In the genomic region with DNA sequence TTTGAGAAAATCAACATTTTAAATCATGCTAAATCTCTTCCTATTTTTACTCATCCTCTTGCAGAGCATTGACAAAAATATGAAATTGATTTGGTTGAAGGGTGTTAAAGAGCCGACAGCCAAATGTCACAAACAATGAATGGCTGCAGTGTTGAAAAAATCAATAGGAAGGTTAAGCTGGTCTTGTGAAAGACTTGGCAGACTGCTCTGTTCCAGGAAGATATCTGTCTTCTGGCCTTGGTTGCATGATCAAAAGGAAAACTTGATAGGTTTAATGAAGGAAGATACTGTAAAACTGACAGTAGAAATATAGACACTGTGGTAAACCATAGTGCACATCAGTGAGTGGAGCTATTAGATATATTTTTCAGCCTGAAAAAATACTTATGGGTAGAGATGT, we compare ENCODE assay signal across 24 cellular contexts.
A peak's percentile ranks its signal among the peaks of the same experiment; 100 is the strongest.
DNase-seq lines count a peak whose midpoint lies in the region; ATAC-seq and TF ChIP-seq lines count a peak whose summit lies in the region.
"Had no signal": no experiment of that assay in that cellular context is flagged by ENCODE, and none has a peak within 500 bp of the region (broad histone marks: within the 10 kb centered on the region; RNA-seq: fewer than 3 reads in every experiment).

No MANE protein-coding gene starts in this region.

- H3K4me1 ChIP-seq in testis (no peaks in the 10 kb centered on the region), esophagus squamous epithelium (peaks cover 0 to 12% (median 0%) of the 10 kb centered on the region in 3 donors)
- H3K4me1 ChIP-seq: Caco-2 had no signal

- H3K9me3 ChIP-seq in testis (no peaks in the 10 kb centered on the region), esophagus squamous epithelium (no peaks in the 10 kb centered on the region)
- H3K9me3 ChIP-seq: A549, BE2C, Caco-2, right atrium auricular region, tibial nerve had no signal

- intact Hi-C loops in testis (cut with DNase I; ENCODE audit: low total_unique reads) (no loop called here), esophagus squamous epithelium (cut with DNase I) (no loop called here)

- no peak for TF ChIP-seq POLR2A in testis (IDR thresholded peaks at IDR 0.05)
- no peak for TF ChIP-seq POLR2A in esophagus squamous epithelium (IDR thresholded peaks at IDR 0.05)

- DNase-seq in NCI-H2171 treated with DMSO at 0.1 percent for 48 hours (lab: John Stamatoyannopoulos, UW) (peak; percentile 34), NCI-H2171 (lab: John Stamatoyannopoulos, UW) (no peak), NCI-H446 treated with DMSO at 0.1 percent for 48 hours (lab: John Stamatoyannopoulos, UW) (peak; percentile 18), foreskin melanocyte (peak; percentile 8), testis (peak; percentile 36), esophagus squamous epithelium (lab: John Stamatoyannopoulos, UW) (no peak), kidney tubule cell (ENCODE audit: low spot score) (no peak)
- DNase-seq: activated CD4-positive, alpha-beta memory T cell treated with anti-CD3 and anti-CD28 coated beads, Interleukin-2, amount 10 ng/mL, durations not matched to agents 7 days and 5 days; activated effector memory CD4-positive, alpha-beta T cell treated with Interleukin-2 at 50 U/mL for 16 hours; BE2C; Caco-2; effector CD4-positive, alpha-beta T cell; EL; kidney glomerular epithelial cell; occipital lobe; stimulated activated CD4-positive, alpha-beta T cell treated with anti-CD3 and anti-CD28 coated beads, Interleukin-4, amount 100 ng/mL, for 24 hours; stimulated activated naive CD8-positive, alpha-beta T cell treated with anti-CD3 and anti-CD28 coated beads, Interleukin-15, amount 100 ng/mL, for 72 hours; T-helper 9 cell had no signal

- 63 to 68% methylated on average over 1 of the region's 1 CpG for WGBS in testis, 2 donors
- 24 to 37% methylated on average over 1 of the region's 1 CpG for WGBS in esophagus squamous epithelium, 2 donors

- H3K4me3 ChIP-seq in testis (no peak overlapping the region), esophagus squamous epithelium (no peak overlapping the region)
- H3K4me3 ChIP-seq: A549, GM23338, right atrium auricular region, tibial nerve had no signal

- H3K27ac ChIP-seq in testis = no peak overlapping the region
- H3K27ac ChIP-seq in esophagus squamous epithelium = no peak overlapping the region
- H3K27ac ChIP-seq: A549, right atrium auricular region, tibial nerve had no signal

- H3K36me3 ChIP-seq in testis (ENCODE audit: low read depth, missing control alignments) (no peaks in the 10 kb centered on the region), esophagus squamous epithelium (no peaks in the 10 kb centered on the region)
- H3K36me3 ChIP-seq: BE2C, right atrium auricular region, tibial nerve had no signal

- TF ChIP-seq CTCF in testis (IDR thresholded peaks at IDR 0.05) = no peak
- TF ChIP-seq CTCF in esophagus squamous epithelium (IDR thresholded peaks at IDR 0.05) = no peak

- H3K27me3 ChIP-seq in testis = no peaks in the 10 kb centered on the region
- no peaks in the 10 kb centered on the region for H3K27me3 ChIP-seq in esophagus squamous epithelium
- H3K27me3 ChIP-seq: BE2C, right atrium auricular region, tibial nerve had no signal

- no peak for ATAC-seq in HG03159 (IDR thresholded peaks at IDR 0.05; ENCODE audit: unreplicated experiment)
- ATAC-seq: A549; esophagus mucosa; GM23338; stimulated activated naive CD8-positive, alpha-beta T cell treated with anti-CD3 and anti-CD28 coated beads, Interleukin-15, amount 100 ng/mL, for 72 hours had no signal

Comparison
In these comparisons a context has a peak if more than half of its experiments do, and no peak if none do; other contexts are left out.
1. DNase-seq: peak in NCI-H2171 treated with DMSO at 0.1 percent for 48 hours (single experiment), NCI-H446 treated with DMSO at 0.1 percent for 48 hours (single experiment), foreskin melanocyte (single experiment) and testis (single experiment); none in NCI-H2171 (single experiment), esophagus squamous epithelium (single experiment) and kidney tubule cell (single experiment).